12 cellular contexts compared by ENCODE assay signal in the genomic region with DNA sequence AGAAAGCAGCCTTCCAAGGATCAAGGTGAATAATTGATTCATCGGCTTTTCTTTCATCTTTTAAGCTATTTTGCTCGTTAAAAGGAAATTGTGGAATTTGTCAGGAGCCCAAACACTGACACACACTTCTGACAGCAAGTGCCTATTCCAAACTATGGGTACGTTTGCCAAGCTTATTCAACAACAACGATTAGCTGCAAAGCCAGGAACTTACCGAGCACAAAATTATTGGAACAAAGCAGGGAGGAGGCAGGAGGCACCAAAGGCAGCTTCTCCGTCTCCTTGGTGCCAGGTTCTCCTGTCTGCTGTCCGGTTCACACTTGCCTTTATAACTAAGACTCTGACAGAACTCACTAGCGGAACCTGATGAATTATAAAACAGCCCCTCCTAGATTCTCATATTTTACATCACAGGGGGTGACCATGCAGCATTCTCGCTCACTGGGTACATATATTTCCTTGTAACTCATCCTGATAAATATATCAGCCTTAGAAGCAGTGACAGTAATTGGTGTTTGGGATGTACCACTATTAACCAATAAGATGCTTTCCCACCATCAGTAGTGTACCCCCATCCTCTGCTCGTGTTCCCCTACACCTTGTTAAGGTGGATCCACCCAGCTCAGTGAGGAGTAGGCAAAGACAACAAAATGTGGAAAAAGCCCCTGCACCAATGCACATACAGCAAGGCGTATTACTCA.
DNase-seq lines count a peak whose midpoint lies in the region; ATAC-seq and TF ChIP-seq lines count a peak whose summit lies in the region.
"Had no signal": no experiment of that assay in that cellular context is flagged by ENCODE, and none has a peak within 500 bp of the region (broad histone marks: within the 10 kb centered on the region; RNA-seq: fewer than 3 reads in every experiment).

No MANE protein-coding gene starts in this region.

- ATAC-seq in GM23338 (no peak), GM21619 (IDR thresholded peaks at IDR 0.05; ENCODE audit: unreplicated experiment) (no peak)
- ATAC-seq: HepG2; naive thymus-derived CD4-positive, alpha-beta T cell had no signal

- TF ChIP-seq EP300 in stomach (IDR thresholded peaks at IDR 0.05): no peak

- H3K27me3 ChIP-seq in GM23338 (ENCODE audit: insufficient read depth) (no peaks in the 10 kb centered on the region), iPS-20b (ENCODE audit: insufficient read depth, low read length) (no peaks in the 10 kb centered on the region), stomach (peaks cover 0 to 3% (median 0%) of the 10 kb centered on the region in 3 donors), adrenal gland (no peaks in the 10 kb centered on the region)

- H3K4me3 ChIP-seq in GM23338 (no peak overlapping the region), OCI-LY7 (ENCODE audit: low read depth, low read length, poor library complexity, severe bottlenecking) (peak overlapping the region; percentile 59), iPS-20b (ENCODE audit: low read length) (peak overlapping the region; percentile 1; the same call in 1 of the 2 replicates), stomach (peak overlapping the region; percentile 25 to 45 (median 36)), adrenal gland (no peak overlapping the region)

- no peak overlapping the region for H3K4me3 Mint-ChIP-seq in GM23338
- H3K4me3 Mint-ChIP-seq: naive thymus-derived CD4-positive, alpha-beta T cell had no signal

- no peaks in the 10 kb centered on the region for H3K9me3 Mint-ChIP-seq in GM23338

- no peaks in the 10 kb centered on the region for H3K27me3 Mint-ChIP-seq in GM23338 (ENCODE audit: insufficient read depth, low read depth, poor library complexity)

- no peaks in the 10 kb centered on the region for H3K9me2 ChIP-seq in GM23338 (ENCODE audit: insufficient read depth)
- H3K9me2 ChIP-seq in OCI-LY7 (ENCODE audit: insufficient read depth, low read length): no peaks in the 10 kb centered on the region

- H4K20me1 ChIP-seq in GM23338 (replicated peaks; ENCODE audit: insufficient read depth): no peaks in the 10 kb centered on the region
- no peaks in the 10 kb centered on the region for H4K20me1 ChIP-seq in OCI-LY7 (ENCODE audit: insufficient read depth, low read length)

- H3K27ac ChIP-seq in GM23338 (ENCODE audit: low read depth): no peak overlapping the region
- H3K27ac ChIP-seq in OCI-LY7 (ENCODE audit: low read depth, low read length, poor library complexity, severe bottlenecking): no peak overlapping the region
- no peak overlapping the region for H3K27ac ChIP-seq in iPS-20b (ENCODE audit: low read length)
- peak overlapping the region in 2 of 5 donors; percentile 2 to 14 for H3K27ac ChIP-seq in stomach
- no peak overlapping the region for H3K27ac ChIP-seq in adrenal gland

- H3K9me3 ChIP-seq in OCI-LY7 (ENCODE audit: low read length) (no peaks in the 10 kb centered on the region), iPS-20b (ENCODE audit: insufficient read depth, low read depth, low read length) (no peaks in the 10 kb centered on the region), stomach (no peaks in the 10 kb centered on the region), adrenal gland (replicated peaks in 1 of 3) (no peaks in the 10 kb centered on the region)

- H3K27ac Mint-ChIP-seq in GM23338: no peak overlapping the region
- H3K27ac Mint-ChIP-seq: naive thymus-derived CD4-positive, alpha-beta T cell had no signal

- CTCF ChIA-PET in OCI-LY7 (lab: Charles Lee; ENCODE audit: unreplicated experiment): interaction anchor here (0.6 to 1.0 kb wide), 2 partner anchors 11 to 392 kb away, joined by 3 read pairs; no protein-coding TSS in a partner anchor

- H3K4me1 ChIP-seq in GM23338 (ENCODE audit: insufficient read depth) (peaks cover 27% of the 10 kb centered on the region), OCI-LY7 (ENCODE audit: insufficient read depth, low read length, poor library complexity, severe bottlenecking) (peaks cover 30% of the 10 kb centered on the region), iPS-20b (ENCODE audit: insufficient read depth, low read length) (peaks cover 18% of the 10 kb centered on the region), stomach (peaks cover 0 to 13% (median 4%) of the 10 kb centered on the region in 4 donors), adrenal gland (replicated peaks in 1 of 2) (no peaks in the 10 kb centered on the region)

- intact Hi-C loops in OCI-LY7 (cut with micrococcal nuclease; ENCODE audit: unreplicated experiment) (loop anchor here (2.0 kb wide), 1 partner anchor 393 kb away; no protein-coding TSS in a partner anchor), stomach (cut with DNase I; ENCODE audit: low total_unique reads) (no loop called here), adrenal gland (cut with DNase I) (no loop called here)

- H3K9ac ChIP-seq in iPS-20b (ENCODE audit: low read depth, low read length): no peak overlapping the region

- H3K79me2 ChIP-seq in GM23338 (replicated peaks; ENCODE audit: insufficient read depth): 0 out of 2 replicates have a peak, but pooled peaks cover 5% of the 10 kb centered on the region
- no peaks in the 10 kb centered on the region for H3K79me2 ChIP-seq in OCI-LY7 (ENCODE audit: insufficient read depth, low read depth, low read length)

- BruUV-seq in OCI-LY7 (replicated peaks; lab: Mats Ljungman, UMichigan): no TSS peak

- H2AFZ ChIP-seq in GM23338: no peak overlapping the region
- peak overlapping the region; percentile 22; the same call in 1 of the 2 replicates for H2AFZ ChIP-seq in OCI-LY7 (ENCODE audit: low read length)

- no peak for DNase-seq in GM23338 (ENCODE audit: low spot score)
- no peak for DNase-seq in OCI-LY7 (ENCODE audit: low spot score)
- DNase-seq in stomach: no peak
- DNase-seq in adrenal gland: no peak
- no peak for DNase-seq in midbrain (lab: John Stamatoyannopoulos, UW)
- DNase-seq: GF-D8; kidney glomerular epithelial cell; naive thymus-derived CD4-positive, alpha-beta T cell; OCI-M1 had no signal

- 28 to 46% (median 32%) methylated on average over 11 of the region's 11 CpGs for WGBS in stomach, 5 donors
- 64 to 72% (median 69%) methylated on average over 11 of the region's 11 CpGs for WGBS in adrenal gland, 4 donors

- POLR2A ChIA-PET in OCI-LY7 (lab: Charles Lee): interaction anchor here (0.6 to 2.4 kb wide), 9 partner anchors 9 to 583 kb away, joined by 3 to 9 read pairs (median 3); no protein-coding TSS in a partner anchor

- no peaks in the 10 kb centered on the region for H3K36me3 Mint-ChIP-seq in GM23338 (ENCODE audit: low read depth)
- H3K36me3 Mint-ChIP-seq: naive thymus-derived CD4-positive, alpha-beta T cell had no signal

- H3K36me3 ChIP-seq in GM23338 (ENCODE audit: insufficient read depth) (no peaks in the 10 kb centered on the region), OCI-LY7 (ENCODE audit: insufficient read depth, low read length) (no peaks in the 10 kb centered on the region), iPS-20b (ENCODE audit: insufficient read depth, low read depth, low read length) (no peaks in the 10 kb centered on the region), stomach (no peaks in the 10 kb centered on the region), adrenal gland (replicated peaks in 1 of 2) (no peaks in the 10 kb centered on the region)

- no peaks in the 10 kb centered on the region for H3F3A ChIP-seq in GM23338 (replicated peaks; ENCODE audit: low read depth)

- TF ChIP-seq CTCF in GM23338 (conservative IDR thresholded peaks at IDR 0.05; ENCODE audit: low read depth in 2 of 2) (no peak), OCI-LY7 (conservative IDR thresholded peaks at IDR 0.05; ENCODE audit: low read length) (no peak), stomach (IDR thresholded peaks at IDR 0.05) (no peak), adrenal gland (IDR thresholded peaks at IDR 0.05) (no peak)

- H3K4me1 Mint-ChIP-seq in GM23338: peaks cover 29% of the 10 kb centered on the region
- H3K4me1 Mint-ChIP-seq: naive thymus-derived CD4-positive, alpha-beta T cell had no signal

- 0 out of 2 replicates have a peak overlapping the region, but pooled peaks have one; percentile 56 for H3K4me2 ChIP-seq in GM23338
- peak overlapping the region; percentile 90 for H3K4me2 ChIP-seq in OCI-LY7 (ENCODE audit: low read length)

- TF ChIP-seq POLR2A in stomach (IDR thresholded peaks at IDR 0.05) (no peak), adrenal gland (IDR thresholded peaks at IDR 0.05) (no peak)

TF ChIP-seq in GM23338, 12 proteins besides CTCF, POLR2A, EP300 and RAD21 (continues in another document):
- no peak for TF ChIP-seq EZH2 (IDR thresholded peaks at IDR 0.05; ENCODE audit: low read depth, unreplicated experiment)

Comparison
In these comparisons a context has a peak if more than half of its experiments do, and no peak if none do; other contexts are left out.
1. H3K4me3 ChIP-seq: peak in OCI-LY7 (single experiment), iPS-20b (single experiment) and stomach (4 of 4); none in GM23338 (single experiment) and adrenal gland (0 of 4).